In the genomic region with DNA sequence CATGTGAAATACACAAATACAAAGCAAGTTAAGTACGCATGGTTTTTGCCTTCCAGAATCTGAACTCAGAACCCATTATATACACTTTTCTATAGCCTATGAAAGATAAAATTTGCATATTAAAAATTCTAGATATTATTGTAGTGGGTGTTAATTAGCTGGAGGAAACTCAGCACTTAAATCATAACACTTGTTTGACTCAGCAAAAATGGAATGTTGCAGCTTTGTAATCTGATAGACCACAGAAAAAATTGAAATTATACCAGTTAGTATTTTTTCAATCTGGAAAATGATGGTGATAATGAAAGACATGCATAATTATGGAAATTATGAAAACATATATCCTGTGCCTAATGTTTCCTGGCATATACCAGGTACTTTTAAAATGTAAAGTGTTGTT, we compare ENCODE assay signal across 25 cellular contexts.
DNase-seq lines count a peak whose midpoint lies in the region; ATAC-seq, FAIRE-seq and TF ChIP-seq lines count a peak whose summit lies in the region.
"Had no signal": no experiment of that assay in that cellular context is flagged by ENCODE, and none has a peak within 500 bp of the region (broad histone marks: within the 10 kb centered on the region; RNA-seq: fewer than 3 reads in every experiment).

No MANE protein-coding gene starts in this region.

- H4K20me1 ChIP-seq in HepG2 (ENCODE audit: insufficient read depth, low read length): no peaks in the 10 kb centered on the region
- H4K20me1 ChIP-seq in IMR-90 (ENCODE audit: insufficient read depth, low read length): no peaks in the 10 kb centered on the region
- H4K20me1 ChIP-seq in smooth muscle cell (ENCODE audit: low read depth): no peaks in the 10 kb centered on the region
- H4K20me1 ChIP-seq: BLaER1 had no signal

- TF ChIP-seq RAD21 in HepG2 (CRISPR knock-in tag; IDR thresholded peaks at IDR 0.05) (no peak), IMR-90 (IDR thresholded peaks at IDR 0.05; ENCODE audit: low read length) (no peak)

- intact Hi-C loops in HepG2 (cut with micrococcal nuclease; ENCODE audit: unreplicated experiment) (no loop called here), right lobe of liver (cut with DNase I) (no loop called here), IMR-90 (cut with micrococcal nuclease) (loop anchor here (5.0 kb wide), 1 partner anchor 33 kb away; no protein-coding TSS in a partner anchor), sciatic nerve (cut with DNase I) (no loop called here)

- dilution Hi-C loops in IMR-90 (cut with HindIII; ENCODE audit: low sequenced_read_pairs, unreplicated experiment): no loop called here

- TF ChIP-seq CTCF in HepG2 (CRISPR knock-in tag; IDR thresholded peaks at IDR 0.05) (no peak), right lobe of liver (IDR thresholded peaks at IDR 0.05) (no peak), IMR-90 (conservative IDR thresholded peaks at IDR 0.05; ENCODE audit: low read depth, low read length) (no peak), smooth muscle cell (IDR thresholded peaks at IDR 0.05; ENCODE audit: borderline replicate concordance, insufficient read depth, poor library complexity, severe bottlenecking) (no peak)

- H2BK5ac ChIP-seq in IMR-90 (ENCODE audit: low read depth, low read length, poor library complexity, severe bottlenecking): no peak overlapping the region

- H2BK15ac ChIP-seq in IMR-90 (ENCODE audit: low read depth, low read length): no peak overlapping the region

- H3K56ac ChIP-seq in IMR-90 (ENCODE audit: extremely low read depth, insufficient read depth, low read length): no peak overlapping the region

- ATAC-seq in HepG2 (no peak), right lobe of liver (no peak), IMR-90 (ENCODE audit: low read depth) (no peak; the same call in 1 of the 2 replicates), sciatic nerve (no peak)
- ATAC-seq: GM12878 had no signal

- WGBS in HepG2 (ENCODE audit: low lambda C conversion rate): 94% methylated on average over 1 of the region's 1 CpG
- WGBS in right lobe of liver (ENCODE audit: insufficient coverage, low coverage, low lambda C conversion rate, missing lambda C conversion rate): 77% methylated on average over 1 of the region's 1 CpG
- no CpG with 5 or more reads among the region's 1 CpG for WGBS in IMR-90 (ENCODE audit: extremely low coverage in 2 of 2, insufficient read length in 1 of 2), 2 experiments
- WGBS in smooth muscle cell (ENCODE audit: low lambda C conversion rate): 94% methylated on average over 1 of the region's 1 CpG

- no peak overlapping the region for H3K18ac ChIP-seq in IMR-90 (ENCODE audit: low read depth, low read length)

- no peaks in the 10 kb centered on the region for H3K9me1 ChIP-seq in IMR-90 (ENCODE audit: insufficient read depth, low read length)

- H2BK120ac ChIP-seq in IMR-90 (ENCODE audit: low read depth, low read length): no peak overlapping the region

- no peak overlapping the region for H4K5ac ChIP-seq in IMR-90 (ENCODE audit: low read depth, low read length)

- H3F3A ChIP-seq in smooth muscle cell (ENCODE audit: low read depth): no peaks in the 10 kb centered on the region

- no peak for TF ChIP-seq POLR2A in HepG2 (IDR thresholded peaks at IDR 0.05; ENCODE audit: insufficient read depth in 1 of 2, low read depth in 2 of 2, low read length in 2 of 2)
- TF ChIP-seq POLR2A in right lobe of liver (IDR thresholded peaks at IDR 0.05): no peak
- TF ChIP-seq POLR2A in IMR-90 (IDR thresholded peaks at IDR 0.05; ENCODE audit: low read depth, low read length): no peak

- H3K79me2 ChIP-seq in HepG2 (ENCODE audit: insufficient read depth, low read length) (no peaks in the 10 kb centered on the region), smooth muscle cell (ENCODE audit: low read depth) (no peaks in the 10 kb centered on the region)

- no peak overlapping the region for H2BK20ac ChIP-seq in IMR-90 (ENCODE audit: low read depth, low read length)

- DNase-seq in HepG2 (ENCODE audit: low spot score): no peak
- DNase-seq in right lobe of liver: no peak
- DNase-seq in IMR-90: no peak
- no peak for DNase-seq in smooth muscle cell (lab: John Stamatoyannopoulos, UW; ENCODE audit: unreplicated experiment)
- no peak for DNase-seq in sciatic nerve (ENCODE audit: low spot score)
- DNase-seq in KG1 (lab: John Stamatoyannopoulos, UW): no peak
- DNase-seq: ACHN; BE2C; C1 segment of cervical spinal cord; CD4-positive, alpha-beta memory T cell; CD4-positive, CD25-positive, alpha-beta regulatory T cell; CD8-positive, alpha-beta memory T cell; COR-L47; DMS 273 treated with DMSO at 0.1 percent for 48 hours; DMS153; DMS53; DMS79; DND-41; EL; GDM1 had no signal

- no peak overlapping the region for H3K4me2 ChIP-seq in HepG2 (ENCODE audit: low read depth, low read length)
- no peak overlapping the region for H3K4me2 ChIP-seq in IMR-90 (ENCODE audit: low read depth, low read length)
- no peak overlapping the region for H3K4me2 ChIP-seq in smooth muscle cell
- H3K4me2 ChIP-seq: BLaER1 had no signal

- H3K27me3 ChIP-seq in HepG2 (ENCODE audit: control insufficient read depth in 1 of 2, insufficient read depth in 2 of 2, low read length in 2 of 2): no peaks in the 10 kb centered on the region
- no peaks in the 10 kb centered on the region for H3K27me3 ChIP-seq in right lobe of liver
- H3K27me3 ChIP-seq in IMR-90 (ENCODE audit: control insufficient read depth, insufficient read depth, low read length): no peaks in the 10 kb centered on the region
- no peaks in the 10 kb centered on the region for H3K27me3 ChIP-seq in smooth muscle cell (ENCODE audit: low read depth)
- H3K27me3 ChIP-seq: BE2C, BLaER1 had no signal

- no peaks in the 10 kb centered on the region for H3K79me1 ChIP-seq in IMR-90 (ENCODE audit: low read depth in 1 of 2, low read length in 2 of 2)

- no peak overlapping the region for H4K91ac ChIP-seq in IMR-90 (ENCODE audit: insufficient read depth, low read depth, low read length)

- no peak overlapping the region for H3K9ac ChIP-seq in HepG2 (ENCODE audit: insufficient read depth, low read depth, low read length)
- H3K9ac ChIP-seq in IMR-90 (ENCODE audit: low read depth, low read length): no peak overlapping the region
- no peak overlapping the region for H3K9ac ChIP-seq in smooth muscle cell (ENCODE audit: low read depth)
- H3K9ac ChIP-seq: BLaER1 had no signal

- in situ Hi-C loops in HepG2 (cut with HindIII; ENCODE audit: extremely low pct_ligation_motif_present, low pct_unique_long_range_greater_than_20kb) (no loop called here), IMR-90 (cut with MboI; ENCODE audit: low sequenced_read_pairs) (no loop called here)

- no peak for FAIRE-seq in HepG2 (lab: Jason Lieb, UNC)
- FAIRE-seq: GM12878, GM12892, GM18507 had no signal

- H3K23ac ChIP-seq in IMR-90 (ENCODE audit: low read depth, low read length): no peak overlapping the region

- H3K27ac ChIP-seq in HepG2 (ENCODE audit: extremely low read length, insufficient read depth, low read length) (no peak overlapping the region), right lobe of liver (no peak overlapping the region), IMR-90 (ENCODE audit: insufficient read depth, low read length) (no peak overlapping the region), smooth muscle cell (ENCODE audit: low read depth) (no peak overlapping the region)
- H3K27ac ChIP-seq: 22Rv1, BLaER1 had no signal

- POLR2A ChIA-PET in HepG2 (lab: Yijun Ruan, JAX): no interaction called here
- POLR2A ChIA-PET in IMR-90 (lab: Charles Lee; ENCODE audit: unreplicated experiment): interaction anchor here (0.6 kb wide), 1 partner anchor 49 kb away, joined by 4 read pairs; no protein-coding TSS in a partner anchor

- no peak overlapping the region for H3K14ac ChIP-seq in IMR-90 (replicated peaks; ENCODE audit: low read depth, low read length)

- CTCF ChIA-PET in HepG2 (lab: Yijun Ruan, JAX; ENCODE audit: low intra/inter-chr PET ratio, low total read pairs): no interaction called here
- CTCF ChIA-PET in IMR-90 (lab: Yijun Ruan, JAX): no interaction called here

- H2AK5ac ChIP-seq in IMR-90 (ENCODE audit: low read depth, low read length): no peak overlapping the region

- H2AFZ ChIP-seq in HepG2 (ENCODE audit: low read length) (no peak overlapping the region), IMR-90 (replicated peaks; ENCODE audit: low read length, poor library complexity) (no peak overlapping the region), smooth muscle cell (ENCODE audit: low read depth) (peak overlapping the region; percentile 14)

- no peaks in the 10 kb centered on the region for H3K36me3 ChIP-seq in HepG2 (replicated peaks in 1 of 2; ENCODE audit: control insufficient read depth in 1 of 2, insufficient read depth in 2 of 2, low read length in 2 of 2)
- no peaks in the 10 kb centered on the region for H3K36me3 ChIP-seq in right lobe of liver
- no peaks in the 10 kb centered on the region for H3K36me3 ChIP-seq in IMR-90 (ENCODE audit: control insufficient read depth, insufficient read depth, low read length)
- H3K36me3 ChIP-seq in smooth muscle cell (ENCODE audit: low read depth): no peaks in the 10 kb centered on the region
- H3K36me3 ChIP-seq: BE2C, BLaER1 had no signal

- BruUV-seq in HepG2 (replicated peaks; lab: Mats Ljungman, UMichigan): no TSS peak
- no TSS peak for BruUV-seq in IMR-90 (replicated peaks; lab: Mats Ljungman, UMichigan)

- H3K4ac ChIP-seq in IMR-90 (ENCODE audit: low read depth, low read length): no peak overlapping the region

- H3K9me3 ChIP-seq in HepG2 (ENCODE audit: low read length) (no peaks in the 10 kb centered on the region), right lobe of liver (no peaks in the 10 kb centered on the region), IMR-90 (ENCODE audit: control insufficient read depth, insufficient read depth, low read length) (no peaks in the 10 kb centered on the region), smooth muscle cell (replicated peaks; ENCODE audit: low read depth) (no peaks in the 10 kb centered on the region)
- H3K9me3 ChIP-seq: BE2C, BLaER1 had no signal

- no peak for TF ChIP-seq EP300 in HepG2 (IDR thresholded peaks at IDR 0.05; ENCODE audit: low read depth in 2 of 2, low read length in 2 of 2)
- TF ChIP-seq EP300 in HepG2 (CRISPR knock-in tag; IDR thresholded peaks at IDR 0.05; ENCODE audit: borderline replicate concordance): no peak

- no peaks in the 10 kb centered on the region for H3K4me1 ChIP-seq in HepG2 (ENCODE audit: insufficient read depth, low read length)
- no peaks in the 10 kb centered on the region for H3K4me1 ChIP-seq in right lobe of liver
- H3K4me1 ChIP-seq in IMR-90 (ENCODE audit: control insufficient read depth, insufficient read depth, low read length): no peaks in the 10 kb centered on the region
- H3K4me1 ChIP-seq in smooth muscle cell (ENCODE audit: low read depth): no peaks in the 10 kb centered on the region

- no peak overlapping the region for H2AK9ac ChIP-seq in IMR-90 (replicated peaks; ENCODE audit: low read depth, low read length, poor library complexity)

- no peak overlapping the region for H3K4me3 ChIP-seq in HepG2 (replicated peaks in 1 of 3; ENCODE audit: insufficient read depth in 1 of 3, low read depth in 2 of 3, low read length in 3 of 3)
- H3K4me3 ChIP-seq in right lobe of liver: no peak overlapping the region
- no peak overlapping the region for H3K4me3 ChIP-seq in IMR-90 (ENCODE audit: insufficient read depth, low read depth, low read length)
- H3K4me3 ChIP-seq in smooth muscle cell: no peak overlapping the region
- H3K4me3 ChIP-seq: BLaER1, GM12878 had no signal

- no peak overlapping the region for H4K8ac ChIP-seq in IMR-90 (ENCODE audit: low read depth in 2 of 2, low read length in 2 of 2)

TF ChIP-seq in IMR-90, 13 proteins besides CTCF, POLR2A, EP300 and RAD21 (continues in another document):
- TF ChIP-seq MAFK (IDR thresholded peaks at IDR 0.05; ENCODE audit: low read depth, low read length): peak; percentile 81
